ENCODE assay signal across 13 cellular contexts in genomic region chr6:63274795-63275430, GRCh38. TPM values are rescaled to one million over a fixed set of nuclear protein-coding genes. Genes with fewer than 3 reads are reported as not detected.
"Had no signal": no experiment of that assay in that cellular context is flagged by ENCODE, and none has a peak within 500 bp of the region (broad histone marks: within the 10 kb centered on the region; RNA-seq: fewer than 3 reads in every experiment).

No MANE protein-coding gene starts in this region.

RNA-seq across cellular contexts. Expression of gene LGSN, which starts 44.9 kb away (rescaled TPM):
- total RNA-seq: kidney epithelial cell, left cardiac atrium, left ventricle myocardium inferior, left ventricle myocardium superior, lower leg skin, lung microvascular endothelial cell, mammary epithelial cell, mesenteric fat pad, mesothelial cell of epicardium, mononuclear cell, myocyte had no signal
- polyA plus RNA-seq: immature natural killer cell, keratinocyte, mammary epithelial cell had no signal
